2 cellular contexts compared by ENCODE assay signal in the genomic region with DNA sequence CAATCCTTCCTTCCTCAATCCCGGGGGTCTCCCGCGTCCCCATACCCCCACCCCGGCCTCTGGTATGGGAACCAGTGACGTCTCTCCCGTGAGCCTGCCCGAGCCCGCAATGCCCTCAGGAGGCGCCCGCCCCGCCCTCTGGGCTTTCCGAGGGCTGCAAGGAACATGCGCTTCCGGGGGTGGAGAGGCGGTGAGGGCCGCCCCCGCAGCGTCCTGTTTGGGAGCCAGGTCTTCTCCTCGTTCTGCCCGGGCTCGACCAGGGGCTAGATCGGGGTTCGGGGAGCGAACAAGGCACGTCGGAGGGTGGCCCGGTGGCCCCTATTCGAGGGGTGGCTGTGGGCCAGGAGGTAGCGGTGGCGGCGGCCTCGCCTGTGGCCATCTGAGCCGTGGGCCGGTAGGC.
TF ChIP-seq lines count a peak whose summit lies in the region.

No MANE protein-coding gene starts in this region.

TF ChIP-seq in GM23338, 12 proteins besides CTCF, POLR2A, EP300 and RAD21 (continued from another document):
- TF ChIP-seq EZH2 (IDR thresholded peaks at IDR 0.05; ENCODE audit: low read depth, unreplicated experiment) (no peak), STAT1 (IDR thresholded peaks at IDR 0.05; ENCODE audit: unreplicated experiment) (no peak)

TF ChIP-seq in K562, 482 proteins besides CTCF, POLR2A, EP300 and RAD21 (continued from another document):
- TF ChIP-seq HDAC1 (IDR thresholded peaks at IDR 0.05) (no peak), ZNF644 (tag; IDR thresholded peaks at IDR 0.05; ENCODE audit: low read depth) (no peak), NFATC3 (IDR thresholded peaks at IDR 0.05) (no peak), TAF9B (IDR thresholded peaks at IDR 0.05; ENCODE audit: partially characterized antibody) (no peak), ZNF79 (CRISPR knock-in tag; IDR thresholded peaks at IDR 0.05; ENCODE audit: low read depth) (no peak), MCM3 (IDR thresholded peaks at IDR 0.05) (no peak)
- TF ChIP-seq, protein P1, sequence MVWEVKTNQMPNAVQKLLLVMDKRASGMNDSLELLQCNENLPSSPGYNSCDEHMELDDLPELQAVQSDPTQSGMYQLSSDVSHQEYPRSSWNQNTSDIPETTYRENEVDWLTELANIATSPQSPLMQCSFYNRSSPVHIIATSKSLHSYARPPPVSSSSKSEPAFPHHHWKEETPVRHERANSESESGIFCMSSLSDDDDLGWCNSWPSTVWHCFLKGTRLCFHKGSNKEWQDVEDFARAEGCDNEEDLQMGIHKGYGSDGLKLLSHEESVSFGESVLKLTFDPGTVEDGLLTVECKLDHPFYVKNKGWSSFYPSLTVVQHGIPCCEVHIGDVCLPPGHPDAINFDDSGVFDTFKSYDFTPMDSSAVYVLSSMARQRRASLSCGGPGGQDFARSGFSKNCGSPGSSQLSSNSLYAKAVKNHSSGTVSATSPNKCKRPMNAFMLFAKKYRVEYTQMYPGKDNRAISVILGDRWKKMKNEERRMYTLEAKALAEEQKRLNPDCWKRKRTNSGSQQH (CRISPR knock-in tag; IDR thresholded peaks at IDR 0.05) = no peak
- TF ChIP-seq, protein P2, sequence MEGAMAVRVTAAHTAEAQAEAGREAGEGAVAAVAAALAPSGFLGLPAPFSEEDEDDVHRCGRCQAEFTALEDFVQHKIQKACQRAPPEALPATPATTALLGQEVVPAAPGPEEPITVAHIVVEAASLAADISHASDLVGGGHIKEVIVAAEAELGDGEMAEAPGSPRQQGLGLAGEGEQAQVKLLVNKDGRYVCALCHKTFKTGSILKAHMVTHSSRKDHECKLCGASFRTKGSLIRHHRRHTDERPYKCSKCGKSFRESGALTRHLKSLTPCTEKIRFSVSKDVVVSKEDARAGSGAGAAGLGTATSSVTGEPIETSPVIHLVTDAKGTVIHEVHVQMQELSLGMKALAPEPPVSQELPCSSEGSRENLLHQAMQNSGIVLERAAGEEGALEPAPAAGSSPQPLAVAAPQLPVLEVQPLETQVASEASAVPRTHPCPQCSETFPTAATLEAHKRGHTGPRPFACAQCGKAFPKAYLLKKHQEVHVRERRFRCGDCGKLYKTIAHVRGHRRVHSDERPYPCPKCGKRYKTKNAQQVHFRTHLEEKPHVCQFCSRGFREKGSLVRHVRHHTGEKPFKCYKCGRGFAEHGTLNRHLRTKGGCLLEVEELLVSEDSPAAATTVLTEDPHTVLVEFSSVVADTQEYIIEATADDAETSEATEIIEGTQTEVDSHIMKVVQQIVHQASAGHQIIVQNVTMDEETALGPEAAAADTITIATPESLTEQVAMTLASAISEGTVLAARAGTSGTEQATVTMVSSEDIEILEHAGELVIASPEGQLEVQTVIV (CRISPR knock-in tag; IDR thresholded peaks at IDR 0.05; ENCODE audit: borderline replicate concordance) = no peak
